Comparison of ENCODE assay signal across 32 cellular contexts in the genomic region with DNA sequence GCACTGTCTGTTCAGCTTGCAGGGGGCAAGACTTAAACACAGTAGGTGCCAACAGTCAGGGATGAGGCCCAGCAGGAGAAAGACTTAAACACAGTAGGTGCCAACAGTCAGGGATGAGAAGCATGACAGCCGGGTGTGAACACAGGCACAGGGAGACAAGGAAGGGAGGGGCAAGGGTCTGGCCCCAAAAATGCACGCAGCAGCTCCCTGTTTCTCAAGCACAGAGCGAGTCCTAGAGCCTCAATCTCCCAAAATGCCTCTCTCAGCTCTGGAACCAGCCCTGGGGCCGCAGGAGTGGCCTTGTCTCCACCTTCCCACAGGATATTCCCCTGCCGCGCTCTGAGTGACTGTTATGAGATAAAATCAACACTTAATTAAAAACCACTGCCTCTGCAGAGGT.
"Had no signal": no experiment of that assay in that cellular context is flagged by ENCODE, and none has a peak within 500 bp of the region (broad histone marks: within the 10 kb centered on the region; RNA-seq: fewer than 3 reads in every experiment).

No MANE protein-coding gene starts in this region.

- DNase-seq: activated CD4-positive, alpha-beta memory T cell treated with anti-CD3 and anti-CD28 coated beads for 36 hours; activated CD4-positive, alpha-beta T cell treated with anti-CD3 and anti-CD28 coated beads for 36 hours; activated CD4-positive, alpha-beta T cell treated with anti-CD3 and anti-CD28 coated beads, Interleukin-2, amount 10 ng/mL, durations not matched to agents 24 days and 14 days; activated CD4-positive, CD25-positive, alpha-beta regulatory T cell; activated CD4-positive, CD25-positive, alpha-beta regulatory T cell treated with anti-CD3 and anti-CD28 coated beads, Interleukin-2, amount 50 U/mL, for 72 hours; activated CD8-positive, alpha-beta memory T cell treated with anti-CD3 and anti-CD28 coated beads, Interleukin-2, amount 10 ng/mL, durations not matched to agents 7 days and 5 days; activated CD8-positive, alpha-beta memory T cell treated with anti-CD3 and anti-CD28 coated beads, Interleukin-2, amount 50 U/mL, for 4 hours; activated CD8-positive, alpha-beta T cell treated with anti-CD3 and anti-CD28 coated beads, Interleukin-2, amount 10 ng/mL, durations not matched to agents 7 days and 5 days; activated effector memory CD4-positive, alpha-beta T cell treated with anti-CD3 and anti-CD28 coated beads, Interleukin-2, amount 50 U/mL, for 16 hours; activated naive CD4-positive, alpha-beta T cell treated with anti-CD3 and anti-CD28 coated beads for 36 hours; activated naive CD8-positive, alpha-beta T cell treated with anti-CD3 and anti-CD28 coated beads for 36 hours; activated naive CD8-positive, alpha-beta T cell treated with anti-CD3 and anti-CD28 coated beads, Interleukin-2, amount 50 U/mL, for 24 hours; activated T-cell treated with anti-CD3 and anti-CD28 coated beads, Interleukin-2, amount 50 U/mL, for 1 hour; activated T-cell treated with anti-CD3 and anti-CD28 coated beads, Interleukin-2, amount 50 U/mL, for 48 hours; adrenal gland; amygdala; aorta; body of pancreas; central memory CD4-positive, alpha-beta T cell; cerebellar nuclear complex; colonic mucosa; effector CD8-positive, alpha-beta T cell; erythroblast; foreskin keratinocyte; gastrocnemius medialis; glutamatergic neuron; heart left ventricle; T-helper 2 cell had no signal

- ATAC-seq: activated CD4-positive, alpha-beta T cell treated with anti-CD3 and anti-CD28 coated beads for 36 hours; activated CD8-positive, alpha-beta memory T cell treated with anti-CD3 and anti-CD28 coated beads, Interleukin-2, amount 10 ng/mL, durations not matched to agents 7 days and 5 days; activated CD8-positive, alpha-beta T cell treated with anti-CD3 and anti-CD28 coated beads, Interleukin-2, amount 10 ng/mL, durations not matched to agents 7 days and 5 days; activated naive CD8-positive, alpha-beta T cell treated with anti-CD3 and anti-CD28 coated beads, Interleukin-2, amount 50 U/mL, for 24 hours; body of pancreas; foreskin keratinocyte; gastrocnemius medialis; heart left ventricle had no signal

- H3K27ac ChIP-seq: adrenal gland, body of pancreas, cardiac muscle cell, colonic mucosa, esophagus muscularis mucosa, foreskin keratinocyte, gastrocnemius medialis, heart left ventricle had no signal

- H3K27ac Mint-ChIP-seq: activated CD4-positive, alpha-beta memory T cell treated with anti-CD3 and anti-CD28 coated beads for 36 hours; activated naive CD4-positive, alpha-beta T cell treated with anti-CD3 and anti-CD28 coated beads for 36 hours; activated naive CD8-positive, alpha-beta T cell treated with anti-CD3 and anti-CD28 coated beads for 36 hours; activated naive CD8-positive, alpha-beta T cell treated with anti-CD3 and anti-CD28 coated beads, Interleukin-2, amount 50 U/mL, for 24 hours; activated T-helper 2 cell treated with anti-CD3 and anti-CD28 coated beads, Interferon-gamma antibody, Interleukin-2, Interleukin-4, amounts not matched to agents 10 μg/mL and 5 μg/mL and 100 μg/mL, durations not matched to agents 14 hours and 24 hours and 36 hours had no signal

- H3K4me3 ChIP-seq: adrenal gland, body of pancreas, cardiac muscle cell, colonic mucosa, esophagus muscularis mucosa, gastrocnemius medialis, heart left ventricle had no signal

- H3K9me3 ChIP-seq: adrenal gland, body of pancreas, colonic mucosa, esophagus muscularis mucosa, gastrocnemius medialis, heart left ventricle had no signal

- H3K4me3 Mint-ChIP-seq: activated CD4-positive, alpha-beta memory T cell treated with anti-CD3 and anti-CD28 coated beads for 36 hours; activated CD4-positive, alpha-beta T cell treated with anti-CD3 and anti-CD28 coated beads for 36 hours; activated CD8-positive, alpha-beta memory T cell treated with anti-CD3 and anti-CD28 coated beads, Interleukin-2, amount 10 ng/mL, durations not matched to agents 7 days and 5 days; activated CD8-positive, alpha-beta T cell treated with anti-CD3 and anti-CD28 coated beads, Interleukin-2, amount 10 ng/mL, durations not matched to agents 7 days and 5 days; activated naive CD4-positive, alpha-beta T cell treated with anti-CD3 and anti-CD28 coated beads for 36 hours; activated naive CD4-positive, alpha-beta T cell treated with anti-CD3 and anti-CD28 coated beads, Interleukin-2, amount 50 U/mL, for 24 hours; activated naive CD8-positive, alpha-beta T cell treated with anti-CD3 and anti-CD28 coated beads for 36 hours; activated naive CD8-positive, alpha-beta T cell treated with anti-CD3 and anti-CD28 coated beads, Interleukin-2, amount 50 U/mL, for 24 hours had no signal

- H3K27me3 ChIP-seq: adrenal gland, body of pancreas, cardiac muscle cell, colonic mucosa, esophagus muscularis mucosa, foreskin keratinocyte, gastrocnemius medialis, heart left ventricle had no signal

- H3K36me3 ChIP-seq: adrenal gland, cardiac muscle cell, colonic mucosa, gastrocnemius medialis had no signal

- H3K4me1 ChIP-seq: adrenal gland, body of pancreas, colonic mucosa, esophagus muscularis mucosa, foreskin keratinocyte, gastrocnemius medialis, heart left ventricle had no signal
